15 cellular contexts compared by ENCODE assay signal in the genomic region with DNA sequence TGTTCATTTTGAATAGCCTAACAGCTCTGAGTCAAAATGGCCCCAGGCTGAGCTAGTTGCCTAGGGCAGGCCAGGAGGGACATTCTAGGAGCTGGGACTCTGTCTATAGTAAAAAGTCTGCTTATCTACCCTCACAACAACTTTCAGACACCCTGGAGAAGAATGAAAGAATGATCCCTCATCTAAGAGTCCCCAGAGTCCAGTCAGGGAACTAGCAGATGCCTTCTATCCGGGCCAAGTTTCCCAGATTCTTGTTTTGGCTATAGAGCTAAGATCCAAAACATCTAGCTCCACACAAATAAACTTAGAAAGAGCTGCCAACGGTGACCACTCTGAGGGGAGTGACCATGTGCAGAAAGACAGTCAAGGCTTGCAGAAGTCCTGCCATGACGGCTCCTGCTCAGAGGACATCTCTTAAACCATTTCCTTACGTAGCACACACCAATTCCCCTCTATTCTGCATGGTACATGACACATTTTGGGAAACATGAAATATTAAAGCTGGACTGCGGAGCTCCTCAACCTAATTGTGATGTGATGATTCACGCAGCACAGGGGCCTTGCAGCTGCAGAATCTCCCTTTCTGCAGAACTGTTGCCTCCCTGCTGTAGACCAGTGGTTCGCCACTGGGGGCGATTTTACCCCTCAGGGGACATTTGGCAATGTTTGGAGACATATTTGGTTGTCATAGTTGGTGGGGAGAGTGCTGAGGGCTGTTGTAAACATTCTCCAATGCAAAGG. TPM values are rescaled to one million over a fixed set of nuclear protein-coding genes. Genes with fewer than 3 reads are reported as not detected.
DNase-seq lines count a peak whose midpoint lies in the region; ATAC-seq and TF ChIP-seq lines count a peak whose summit lies in the region.
"Had no signal": no experiment of that assay in that cellular context is flagged by ENCODE, and none has a peak within 500 bp of the region (broad histone marks: within the 10 kb centered on the region; RNA-seq: fewer than 3 reads in every experiment).

No MANE protein-coding gene starts in this region.

- H3K9me3 ChIP-seq in OCI-LY1 (ENCODE audit: low read length): no peaks in the 10 kb centered on the region

- no peaks in the 10 kb centered on the region for H3K4me1 ChIP-seq in OCI-LY1 (ENCODE audit: insufficient read depth, low read length, severe bottlenecking)

- H3K4me2 ChIP-seq in OCI-LY1 (ENCODE audit: low read length): no peak overlapping the region

- no peak overlapping the region for H3K4me3 ChIP-seq in OCI-LY1 (ENCODE audit: low read depth, low read length, poor library complexity, severe bottlenecking)

- intact Hi-C loops in activated CD4-positive, alpha-beta T cell treated with anti-CD3 and anti-CD28 coated beads for 36 hours (cut with DNase I, micrococcal nuclease): no loop called here

- H3K9me2 ChIP-seq in OCI-LY1 (ENCODE audit: low read depth, low read length): no peaks in the 10 kb centered on the region

- ATAC-seq in GM21786 (IDR thresholded peaks at IDR 0.05; ENCODE audit: unreplicated experiment): no peak
- ATAC-seq in activated CD4-positive, alpha-beta T cell treated with anti-CD3 and anti-CD28 coated beads for 36 hours: no peak
- ATAC-seq: stimulated activated effector memory CD8-positive, alpha-beta T cell treated with anti-CD3 and anti-CD28 coated beads, Interleukin-12 subunit alpha, Interleukin-12 subunit beta, amount 100 ng/mL, for 72 hours had no signal

- H3K36me3 Mint-ChIP-seq in activated CD4-positive, alpha-beta T cell treated with anti-CD3 and anti-CD28 coated beads for 36 hours (ENCODE audit: low read depth): no peaks in the 10 kb centered on the region
- H3K36me3 Mint-ChIP-seq: CD4-positive, alpha-beta memory T cell; stimulated activated effector memory CD8-positive, alpha-beta T cell treated with anti-CD3 and anti-CD28 coated beads, Interleukin-12 subunit alpha, Interleukin-12 subunit beta, amount 100 ng/mL, for 72 hours had no signal

- no peaks in the 10 kb centered on the region for H3K27me3 ChIP-seq in OCI-LY1 (ENCODE audit: insufficient read depth, low read length)

- CTCF ChIA-PET in activated CD4-positive, alpha-beta T cell treated with anti-CD3 and anti-CD28 coated beads for 36 hours (lab: Charles Lee): interaction anchor here (0.9 to 1.2 kb wide), 2 partner anchors 12 to 16 kb away, joined by 3 read pairs; no protein-coding TSS in a partner anchor

- no peaks in the 10 kb centered on the region for H3K9me3 Mint-ChIP-seq in activated CD4-positive, alpha-beta T cell treated with anti-CD3 and anti-CD28 coated beads for 36 hours (ENCODE audit: low read depth)
- H3K9me3 Mint-ChIP-seq: CD4-positive, alpha-beta memory T cell; stimulated activated effector memory CD8-positive, alpha-beta T cell treated with anti-CD3 and anti-CD28 coated beads, Interleukin-12 subunit alpha, Interleukin-12 subunit beta, amount 100 ng/mL, for 72 hours had no signal

- H2AFZ ChIP-seq in OCI-LY1 (ENCODE audit: low read length): no peak overlapping the region

- H3K9ac ChIP-seq in OCI-LY1 (ENCODE audit: low read length): no peak overlapping the region

- H3K27me3 Mint-ChIP-seq in activated CD4-positive, alpha-beta T cell treated with anti-CD3 and anti-CD28 coated beads for 36 hours: peaks cover 3% of the 10 kb centered on the region

- H4K20me1 ChIP-seq in OCI-LY1 (ENCODE audit: insufficient read depth, low read length): no peaks in the 10 kb centered on the region

- peak; percentile 84 for DNase-seq in AG20443 (ENCODE audit: low spot score)
- peak; percentile 96 for DNase-seq in fibroblast of gingiva (ENCODE audit: low read depth)
- peak; percentile 24 for DNase-seq in non-pigmented ciliary epithelial cell (ENCODE audit: low read depth)
- DNase-seq in MV-4-11 (lab: John Stamatoyannopoulos, UW): no peak
- DNase-seq in stimulated activated CD4-positive, alpha-beta T cell treated with anti-CD3 and anti-CD28 coated beads, Interleukin-2, amount 100 ng/mL, for 48 hours: no peak
- no peak for DNase-seq in activated CD4-positive, alpha-beta T cell treated with anti-CD3 and anti-CD28 coated beads for 36 hours
- DNase-seq: anterior cingulate cortex; CD4-positive, alpha-beta memory T cell; foreskin melanocyte; NCI-H446 treated with DMSO at 0.1 percent for 48 hours had no signal

- no peak overlapping the region for H3K27ac Mint-ChIP-seq in activated CD4-positive, alpha-beta T cell treated with anti-CD3 and anti-CD28 coated beads for 36 hours
- H3K27ac Mint-ChIP-seq: CD4-positive, alpha-beta memory T cell; stimulated activated effector memory CD8-positive, alpha-beta T cell treated with anti-CD3 and anti-CD28 coated beads, Interleukin-12 subunit alpha, Interleukin-12 subunit beta, amount 100 ng/mL, for 72 hours had no signal

- no peaks in the 10 kb centered on the region for H3K79me2 ChIP-seq in OCI-LY1 (ENCODE audit: insufficient read depth, low read length)

- H3K4me1 Mint-ChIP-seq in activated CD4-positive, alpha-beta T cell treated with anti-CD3 and anti-CD28 coated beads for 36 hours: no peaks in the 10 kb centered on the region
- H3K4me1 Mint-ChIP-seq: CD4-positive, alpha-beta memory T cell; stimulated activated effector memory CD8-positive, alpha-beta T cell treated with anti-CD3 and anti-CD28 coated beads, Interleukin-12 subunit alpha, Interleukin-12 subunit beta, amount 100 ng/mL, for 72 hours had no signal

- H3K27ac ChIP-seq in OCI-LY1 (ENCODE audit: low read depth, low read length, poor library complexity, severe bottlenecking): no peak overlapping the region

- H3F3A ChIP-seq in OCI-LY1 (ENCODE audit: insufficient read depth, low read length): no peaks in the 10 kb centered on the region

- H3K36me3 ChIP-seq in OCI-LY1 (ENCODE audit: insufficient read depth, low read length): no peaks in the 10 kb centered on the region

- H3K4me3 Mint-ChIP-seq in activated CD4-positive, alpha-beta T cell treated with anti-CD3 and anti-CD28 coated beads for 36 hours: no peak overlapping the region
- H3K4me3 Mint-ChIP-seq: stimulated activated effector memory CD8-positive, alpha-beta T cell treated with anti-CD3 and anti-CD28 coated beads, Interleukin-12 subunit alpha, Interleukin-12 subunit beta, amount 100 ng/mL, for 72 hours had no signal

- POLR2A ChIA-PET in activated CD4-positive, alpha-beta T cell treated with anti-CD3 and anti-CD28 coated beads for 36 hours (lab: Charles Lee): no interaction called here

- peak; percentile 24; the same call in 1 of the 2 replicates for TF ChIP-seq CTCF in OCI-LY1 (IDR thresholded peaks at IDR 0.05; ENCODE audit: low read length)

RNA-seq across cellular contexts. Expression of a gene that starts 24.2 kb away (rescaled TPM):
- not detected for total RNA-seq in activated CD4-positive, alpha-beta T cell treated with anti-CD3 and anti-CD28 coated beads for 36 hours
- total RNA-seq: activated CD8-positive, alpha-beta memory T cell treated with anti-CD3 and anti-CD28 coated beads for 36 hours; CD4-positive, alpha-beta memory T cell; lung microvascular endothelial cell had no signal

Comparison
In these comparisons a context has a peak if more than half of its experiments do, and no peak if none do; other contexts are left out.
1. DNase-seq: peak in AG20443 (single experiment), fibroblast of gingiva (single experiment) and non-pigmented ciliary epithelial cell (single experiment); none in MV-4-11 (single experiment), stimulated activated CD4-positive, alpha-beta T cell treated with anti-CD3 and anti-CD28 coated beads, Interleukin-2, amount 100 ng/mL, for 48 hours (0 of 2) and activated CD4-positive, alpha-beta T cell treated with anti-CD3 and anti-CD28 coated beads for 36 hours (single experiment).